ENCODE assay signal across 1 cellular context in the genomic region with DNA sequence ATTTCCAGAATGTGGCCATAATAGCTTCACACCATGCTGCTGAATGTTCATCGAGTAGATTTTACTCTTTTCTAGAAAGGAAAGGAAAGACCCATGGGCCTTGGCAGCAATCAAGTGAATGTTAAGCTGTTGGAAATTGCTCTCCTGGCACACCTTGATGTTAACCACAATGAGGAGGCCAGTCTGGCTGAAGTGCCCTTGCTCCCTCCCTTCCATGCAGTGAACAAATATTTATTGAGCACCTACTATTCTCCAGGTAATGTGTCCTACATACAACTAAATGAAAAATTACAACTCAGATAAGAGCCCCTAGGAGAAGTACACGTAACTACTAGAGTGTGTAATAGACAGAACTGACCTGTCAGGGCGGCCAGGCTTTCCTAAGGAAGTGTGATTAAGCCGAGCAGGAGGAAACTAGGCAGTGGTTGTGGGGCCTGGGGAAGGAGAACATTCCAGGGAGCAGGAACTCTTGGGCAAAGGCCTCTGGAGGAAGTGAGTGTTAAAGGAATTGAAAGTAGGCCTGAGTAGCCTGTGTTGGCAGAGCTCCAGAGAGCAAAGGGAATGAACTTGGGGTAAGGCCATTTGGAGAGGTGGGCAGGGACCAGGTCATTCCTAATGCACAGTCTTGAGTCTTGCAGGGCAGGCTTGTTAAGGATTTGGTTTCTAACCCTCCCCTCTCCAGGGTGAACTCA.
TF ChIP-seq lines count a peak whose summit lies in the region.

No MANE protein-coding gene starts in this region.

TF ChIP-seq in A549, 52 proteins besides CTCF, POLR2A, EP300 and RAD21 (continued from another document):
- TF ChIP-seq CHD4 (IDR thresholded peaks at IDR 0.05; ENCODE audit: borderline replicate concordance) (no peak), NFE2L2 (conservative IDR thresholded peaks at IDR 0.05; ENCODE audit: low read length) (no peak), FOXS1 (CRISPR knock-in tag; IDR thresholded peaks at IDR 0.05) (no peak), PHF8 (IDR thresholded peaks at IDR 0.05; ENCODE audit: borderline replicate concordance, low read depth) (no peak), TFCP2L1 (CRISPR knock-in tag; IDR thresholded peaks at IDR 0.05) (no peak)
- TF ChIP-seq, protein P1, sequence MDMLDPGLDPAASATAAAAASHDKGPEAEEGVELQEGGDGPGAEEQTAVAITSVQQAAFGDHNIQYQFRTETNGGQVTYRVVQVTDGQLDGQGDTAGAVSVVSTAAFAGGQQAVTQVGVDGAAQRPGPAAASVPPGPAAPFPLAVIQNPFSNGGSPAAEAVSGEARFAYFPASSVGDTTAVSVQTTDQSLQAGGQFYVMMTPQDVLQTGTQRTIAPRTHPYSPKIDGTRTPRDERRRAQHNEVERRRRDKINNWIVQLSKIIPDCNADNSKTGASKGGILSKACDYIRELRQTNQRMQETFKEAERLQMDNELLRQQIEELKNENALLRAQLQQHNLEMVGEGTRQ (IDR thresholded peaks at IDR 0.05): no peak
TF ChIP-seq in A549: peak in this region for 0.
